ENCODE assay signal across 2 cellular contexts in the genomic region with DNA sequence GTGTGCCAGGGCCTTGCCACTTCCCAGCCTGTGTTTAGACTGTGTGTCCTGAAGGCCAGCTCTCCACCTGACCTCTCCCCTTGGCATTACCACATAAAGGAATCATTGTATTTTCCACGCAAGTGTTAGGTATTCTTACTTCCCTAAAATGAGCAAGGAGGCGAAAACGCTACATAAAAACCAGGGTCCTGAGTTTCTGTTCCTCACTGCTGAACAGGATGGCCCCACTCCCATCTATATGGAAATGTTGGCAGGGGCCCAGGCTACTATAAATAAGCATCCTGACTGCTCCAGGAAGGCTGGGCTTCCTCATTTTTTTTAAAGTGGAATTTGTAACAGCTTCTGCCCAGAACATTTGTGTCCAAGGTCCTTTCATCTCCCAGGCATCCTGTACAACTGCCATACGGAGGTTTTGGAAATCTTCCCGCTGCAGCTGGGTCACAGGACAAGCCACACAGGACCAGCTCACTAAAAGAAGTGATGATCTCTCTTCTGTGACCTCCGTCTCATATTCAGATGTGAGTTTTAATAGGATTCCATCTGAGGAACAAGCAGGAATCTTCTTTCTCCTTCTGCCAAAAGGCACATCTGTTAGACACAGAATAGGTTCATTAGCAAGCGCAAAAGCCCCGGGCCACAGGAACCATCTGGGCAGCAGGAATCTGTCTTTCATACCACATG.
TF ChIP-seq lines count a peak whose summit lies in the region.

No MANE protein-coding gene starts in this region.

TF ChIP-seq in IMR-90, 13 proteins besides CTCF, POLR2A, EP300 and RAD21:
- no peak for TF ChIP-seq RCOR1 (IDR thresholded peaks at IDR 0.05; ENCODE audit: insufficient replicate concordance, low read length)
- TF ChIP-seq BHLHE40 (IDR thresholded peaks at IDR 0.05; ENCODE audit: low read depth, low read length), result no peak
- TF ChIP-seq CHD1 (IDR thresholded peaks at IDR 0.05; ENCODE audit: low read depth, low read length), result no peak
- TF ChIP-seq, protein P1, sequence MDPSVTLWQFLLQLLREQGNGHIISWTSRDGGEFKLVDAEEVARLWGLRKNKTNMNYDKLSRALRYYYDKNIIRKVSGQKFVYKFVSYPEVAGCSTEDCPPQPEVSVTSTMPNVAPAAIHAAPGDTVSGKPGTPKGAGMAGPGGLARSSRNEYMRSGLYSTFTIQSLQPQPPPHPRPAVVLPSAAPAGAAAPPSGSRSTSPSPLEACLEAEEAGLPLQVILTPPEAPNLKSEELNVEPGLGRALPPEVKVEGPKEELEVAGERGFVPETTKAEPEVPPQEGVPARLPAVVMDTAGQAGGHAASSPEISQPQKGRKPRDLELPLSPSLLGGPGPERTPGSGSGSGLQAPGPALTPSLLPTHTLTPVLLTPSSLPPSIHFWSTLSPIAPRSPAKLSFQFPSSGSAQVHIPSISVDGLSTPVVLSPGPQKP (IDR thresholded peaks at IDR 0.05; ENCODE audit: borderline replicate concordance, low read depth, low read length), result no peak
- TF ChIP-seq MAFK (IDR thresholded peaks at IDR 0.05; ENCODE audit: low read depth, low read length), result no peak
- no peak for TF ChIP-seq NFE2L2 (IDR thresholded peaks at IDR 0.05; ENCODE audit: low read depth, low read length)
- no peak for TF ChIP-seq FOS (IDR thresholded peaks at IDR 0.05; ENCODE audit: low read depth, low read length)
- TF ChIP-seq MAZ (IDR thresholded peaks at IDR 0.05; ENCODE audit: borderline replicate concordance, low read depth, low read length), result no peak
- TF ChIP-seq MXI1 (IDR thresholded peaks at IDR 0.05; ENCODE audit: borderline replicate concordance, low read depth, low read length), result no peak
- TF ChIP-seq RFX5 (IDR thresholded peaks at IDR 0.05; ENCODE audit: low read depth, low read length), result no peak
- TF ChIP-seq, protein P2, sequence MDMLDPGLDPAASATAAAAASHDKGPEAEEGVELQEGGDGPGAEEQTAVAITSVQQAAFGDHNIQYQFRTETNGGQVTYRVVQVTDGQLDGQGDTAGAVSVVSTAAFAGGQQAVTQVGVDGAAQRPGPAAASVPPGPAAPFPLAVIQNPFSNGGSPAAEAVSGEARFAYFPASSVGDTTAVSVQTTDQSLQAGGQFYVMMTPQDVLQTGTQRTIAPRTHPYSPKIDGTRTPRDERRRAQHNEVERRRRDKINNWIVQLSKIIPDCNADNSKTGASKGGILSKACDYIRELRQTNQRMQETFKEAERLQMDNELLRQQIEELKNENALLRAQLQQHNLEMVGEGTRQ (IDR thresholded peaks at IDR 0.05; ENCODE audit: low read depth, low read length), result no peak
- no peak for TF ChIP-seq CEBPB (IDR thresholded peaks at IDR 0.05; ENCODE audit: low read depth, low read length)
- no peak for TF ChIP-seq SMC3 (IDR thresholded peaks at IDR 0.05; ENCODE audit: low read depth, low read length)

TF ChIP-seq in GM12878, 131 proteins besides CTCF, POLR2A, EP300 and RAD21:
- TF ChIP-seq FOXK2 (IDR thresholded peaks at IDR 0.05) (no peak), KAT2A (conservative IDR thresholded peaks at IDR 0.05; ENCODE audit: control insufficient read depth, low read depth, low read length) (no peak), IKZF2 (IDR thresholded peaks at IDR 0.05) (peak; percentile 41 to 66; a peak in 2 of 4 replicates), IKZF1 (conservative IDR thresholded peaks at IDR 0.05) (peak; percentile 49), SPI1 (IDR thresholded peaks at IDR 0.05; ENCODE audit: borderline replicate concordance, insufficient read depth, low read depth, low read length) (peak; percentile 78; the same call in 1 of the 2 replicates), BMI1 (IDR thresholded peaks at IDR 0.05; ENCODE audit: borderline replicate concordance) (no peak)
TF ChIP-seq in GM12878: peak in this region for 3.
